ENCODE assay signal across 1 cellular context in genomic region chr1:22132517-22133235, GRCh38.
TF ChIP-seq lines count a peak whose summit lies in the region.

No MANE protein-coding gene starts in this region.

TF ChIP-seq in K562, 482 proteins besides CTCF, POLR2A, EP300 and RAD21 (continued from another document):
- TF ChIP-seq RBM25 (IDR thresholded peaks at IDR 0.05; ENCODE audit: low read depth, low read length, severe bottlenecking): peak; percentile 92
- TF ChIP-seq PTBP1 (IDR thresholded peaks at IDR 0.05; ENCODE audit: low read depth, low read length): 0 out of 2 replicates have a peak, but pooled peaks have one; percentile 37
- TF ChIP-seq RB1 (IDR thresholded peaks at IDR 0.05; ENCODE audit: low read depth): no peak
- TF ChIP-seq ELF2 (CRISPR knock-in tag; IDR thresholded peaks at IDR 0.05): no peak
- peak; percentile 41 to 69; a peak in 3 of 4 replicates for TF ChIP-seq RCOR1 (IDR thresholded peaks at IDR 0.05; ENCODE audit: borderline replicate concordance in 1 of 2, low read depth in 2 of 2, low read length in 2 of 2)
- TF ChIP-seq SETDB1 (IDR thresholded peaks at IDR 0.05; ENCODE audit: low read length): no peak
- 0 out of 2 replicates have a peak, but pooled peaks have one; percentile 37 for TF ChIP-seq CBX1 (IDR thresholded peaks at IDR 0.05; ENCODE audit: low read depth)
- TF ChIP-seq ZNF133 (CRISPR knock-in tag; IDR thresholded peaks at IDR 0.05): no peak
- TF ChIP-seq, protein P1, sequence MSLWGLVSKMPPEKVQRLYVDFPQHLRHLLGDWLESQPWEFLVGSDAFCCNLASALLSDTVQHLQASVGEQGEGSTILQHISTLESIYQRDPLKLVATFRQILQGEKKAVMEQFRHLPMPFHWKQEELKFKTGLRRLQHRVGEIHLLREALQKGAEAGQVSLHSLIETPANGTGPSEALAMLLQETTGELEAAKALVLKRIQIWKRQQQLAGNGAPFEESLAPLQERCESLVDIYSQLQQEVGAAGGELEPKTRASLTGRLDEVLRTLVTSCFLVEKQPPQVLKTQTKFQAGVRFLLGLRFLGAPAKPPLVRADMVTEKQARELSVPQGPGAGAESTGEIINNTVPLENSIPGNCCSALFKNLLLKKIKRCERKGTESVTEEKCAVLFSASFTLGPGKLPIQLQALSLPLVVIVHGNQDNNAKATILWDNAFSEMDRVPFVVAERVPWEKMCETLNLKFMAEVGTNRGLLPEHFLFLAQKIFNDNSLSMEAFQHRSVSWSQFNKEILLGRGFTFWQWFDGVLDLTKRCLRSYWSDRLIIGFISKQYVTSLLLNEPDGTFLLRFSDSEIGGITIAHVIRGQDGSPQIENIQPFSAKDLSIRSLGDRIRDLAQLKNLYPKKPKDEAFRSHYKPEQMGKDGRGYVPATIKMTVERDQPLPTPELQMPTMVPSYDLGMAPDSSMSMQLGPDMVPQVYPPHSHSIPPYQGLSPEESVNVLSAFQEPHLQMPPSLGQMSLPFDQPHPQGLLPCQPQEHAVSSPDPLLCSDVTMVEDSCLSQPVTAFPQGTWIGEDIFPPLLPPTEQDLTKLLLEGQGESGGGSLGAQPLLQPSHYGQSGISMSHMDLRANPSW (CRISPR knock-in tag; IDR thresholded peaks at IDR 0.05): no peak
- no peak for TF ChIP-seq OTX1 (CRISPR knock-in tag; IDR thresholded peaks at IDR 0.05)
- TF ChIP-seq PURB (CRISPR knock-in tag; IDR thresholded peaks at IDR 0.05; ENCODE audit: low read depth): no peak
- no peak for TF ChIP-seq HNRNPLL (IDR thresholded peaks at IDR 0.05; ENCODE audit: low read depth, low read length, poor library complexity, severe bottlenecking)
